23 cellular contexts compared by ENCODE assay signal in the genomic region with DNA sequence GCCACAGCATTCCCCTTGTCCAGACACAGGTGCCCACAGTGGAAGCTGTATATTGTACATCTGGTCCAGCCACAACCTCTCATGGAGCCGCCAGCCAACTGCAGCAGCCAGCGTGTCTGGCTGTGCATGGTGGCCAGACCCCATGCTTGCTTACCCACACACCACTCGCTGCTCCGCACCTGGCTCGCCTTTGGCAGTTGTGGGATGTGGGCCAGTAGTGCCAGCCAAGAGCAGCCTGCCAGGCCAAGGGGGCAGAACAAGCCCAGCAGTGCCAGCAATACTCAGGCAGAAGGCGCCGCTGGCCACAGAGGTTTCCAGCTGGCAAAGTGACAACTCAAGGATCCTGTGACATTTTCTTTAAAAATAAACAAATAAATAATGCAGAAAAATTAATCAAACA. TPM values are rescaled to one million over a fixed set of nuclear protein-coding genes. Genes with fewer than 3 reads are reported as not detected.
DNase-seq lines count a peak whose midpoint lies in the region; ATAC-seq and TF ChIP-seq lines count a peak whose summit lies in the region.
"Had no signal": no experiment of that assay in that cellular context is flagged by ENCODE, and none has a peak within 500 bp of the region (broad histone marks: within the 10 kb centered on the region; RNA-seq: fewer than 3 reads in every experiment).

No MANE protein-coding gene starts in this region.

- intact Hi-C loops in CD8-positive, alpha-beta T cell (cut with DNase I, micrococcal nuclease) = no loop called here

- H3K4me1 Mint-ChIP-seq in CD8-positive, alpha-beta T cell (ENCODE audit: low read depth) = peaks cover 5% of the 10 kb centered on the region
- H3K4me1 Mint-ChIP-seq: H9 had no signal

- TF ChIP-seq CTCF in CD8-positive, alpha-beta T cell (IDR thresholded peaks at IDR 0.05) = no peak
- no peak for TF ChIP-seq CTCF in GM10248 (IDR thresholded peaks at IDR 0.05; ENCODE audit: control extremely low read depth, extremely low read depth, low read depth, missing control alignments)

- ATAC-seq in CD8-positive, alpha-beta T cell = no peak
- ATAC-seq: effector memory CD8-positive, alpha-beta T cell had no signal

- peaks cover 5% of the 10 kb centered on the region for H3K4me1 ChIP-seq in CD8-positive, alpha-beta T cell (ENCODE audit: insufficient read depth, low read length)
- H3K4me1 ChIP-seq: Caco-2, Peyer's patch had no signal

- POLR2A ChIA-PET in CD8-positive, alpha-beta T cell (lab: Charles Lee) = interaction anchor here (2.5 kb wide), 1 partner anchor 11 kb away, joined by 7 read pairs; a partner anchor contains a TSS
- POLR2A ChIA-PET in GM10248 (lab: Yijun Ruan, JAX) = interaction anchor here (1.1 kb wide), 1 partner anchor 11 kb away, joined by 3 read pairs; no protein-coding TSS in a partner anchor

- no peak overlapping the region for H3K4me3 ChIP-seq in CD8-positive, alpha-beta T cell (ENCODE audit: low read depth, low read length)
- H3K4me3 ChIP-seq: breast epithelium, Peyer's patch had no signal

- no peak overlapping the region for H3K4me3 Mint-ChIP-seq in CD8-positive, alpha-beta T cell
- H3K4me3 Mint-ChIP-seq: activated naive CD4-positive, alpha-beta T cell treated with anti-CD3 and anti-CD28 coated beads, Interleukin-2, amount 50 U/mL, for 24 hours; activated T-cell treated with anti-CD3 and anti-CD28 coated beads, Interleukin-2, amount 50 U/mL, for 24 hours; effector memory CD8-positive, alpha-beta T cell; H9; naive B cell; stimulated activated naive CD8-positive, alpha-beta T cell treated with anti-CD3 and anti-CD28 coated beads, Interleukin-15, Interleukin-2, amounts not matched to agents 100 ng/mL and 50 ng/mL, for 24 hours had no signal

- H3K9me3 ChIP-seq in CD8-positive, alpha-beta T cell (ENCODE audit: low read length) = no peaks in the 10 kb centered on the region
- H3K9me3 ChIP-seq: breast epithelium, Caco-2, Peyer's patch had no signal

- no peaks in the 10 kb centered on the region for H3K36me3 ChIP-seq in CD8-positive, alpha-beta T cell (ENCODE audit: insufficient read depth, low read length)
- H3K36me3 ChIP-seq: breast epithelium, Peyer's patch had no signal

- H3K9me3 Mint-ChIP-seq in CD8-positive, alpha-beta T cell = no peaks in the 10 kb centered on the region
- H3K9me3 Mint-ChIP-seq: activated naive CD4-positive, alpha-beta T cell treated with anti-CD3 and anti-CD28 coated beads, Interleukin-2, amount 50 U/mL, for 24 hours; activated T-cell treated with anti-CD3 and anti-CD28 coated beads, Interleukin-2, amount 50 U/mL, for 24 hours; effector memory CD8-positive, alpha-beta T cell; H9; naive B cell; stimulated activated naive CD8-positive, alpha-beta T cell treated with anti-CD3 and anti-CD28 coated beads, Interleukin-15, Interleukin-2, amounts not matched to agents 100 ng/mL and 50 ng/mL, for 24 hours had no signal

- peak in 10 of 14 donors; percentile 6 to 65 (median 31) for DNase-seq in C1 segment of cervical spinal cord (lab: John Stamatoyannopoulos, UW)
- DNase-seq in NCI-H1105 treated with DMSO at 0.1 percent for 48 hours (lab: John Stamatoyannopoulos, UW) = peak; percentile 79
- peak; percentile 36 for DNase-seq in cerebellar cortex (ENCODE audit: low spot score)
- peak; percentile 89 for DNase-seq in myocyte (ENCODE audit: low read depth)
- no peak for DNase-seq in HT-29 (ENCODE audit: low spot score)
- DNase-seq in NCI-H2171 treated with DMSO at 0.1 percent for 48 hours (lab: John Stamatoyannopoulos, UW) = no peak
- DNase-seq in CD8-positive, alpha-beta T cell = no peak
- no peak for DNase-seq in GM10248 (ENCODE audit: extremely low spot score)
- DNase-seq: activated CD4-positive, alpha-beta T cell treated with anti-CD3 and anti-CD28 coated beads, Interleukin-2, amount 50 U/mL, for 48 hours; activated T-cell treated with anti-CD3 and anti-CD28 coated beads, Interleukin-2, amount 50 U/mL, for 24 hours; Caco-2; effector memory CD8-positive, alpha-beta T cell; H9; Karpas-422; naive B cell; NCI-H1436 treated with DMSO at 0.1 percent for 48 hours; NCI-H526; Peyer's patch; stimulated activated CD4-positive, alpha-beta T cell treated with anti-CD3 and anti-CD28 coated beads, Interleukin-15, amount 100 ng/mL, for 24 hours; SW 1271 had no signal

- no peaks in the 10 kb centered on the region for H3K36me3 Mint-ChIP-seq in CD8-positive, alpha-beta T cell
- H3K36me3 Mint-ChIP-seq: activated naive CD4-positive, alpha-beta T cell treated with anti-CD3 and anti-CD28 coated beads, Interleukin-2, amount 50 U/mL, for 24 hours; naive B cell had no signal

- H3K27ac Mint-ChIP-seq in CD8-positive, alpha-beta T cell = no peak overlapping the region
- H3K27ac Mint-ChIP-seq: activated naive CD4-positive, alpha-beta T cell treated with anti-CD3 and anti-CD28 coated beads, Interleukin-2, amount 50 U/mL, for 24 hours; activated T-cell treated with anti-CD3 and anti-CD28 coated beads, Interleukin-2, amount 50 U/mL, for 24 hours; effector memory CD8-positive, alpha-beta T cell; H9; naive B cell; stimulated activated naive CD8-positive, alpha-beta T cell treated with anti-CD3 and anti-CD28 coated beads, Interleukin-15, Interleukin-2, amounts not matched to agents 100 ng/mL and 50 ng/mL, for 24 hours had no signal

- H3K27me3 Mint-ChIP-seq in CD8-positive, alpha-beta T cell (ENCODE audit: low read depth) = no peaks in the 10 kb centered on the region
- H3K27me3 Mint-ChIP-seq: activated naive CD4-positive, alpha-beta T cell treated with anti-CD3 and anti-CD28 coated beads, Interleukin-2, amount 50 U/mL, for 24 hours; activated T-cell treated with anti-CD3 and anti-CD28 coated beads, Interleukin-2, amount 50 U/mL, for 24 hours; naive B cell; stimulated activated naive CD8-positive, alpha-beta T cell treated with anti-CD3 and anti-CD28 coated beads, Interleukin-15, Interleukin-2, amounts not matched to agents 100 ng/mL and 50 ng/mL, for 24 hours had no signal

- CTCF ChIA-PET in CD8-positive, alpha-beta T cell (lab: Charles Lee) = interaction anchor here (1.3 to 2.1 kb wide), 2 partner anchors 78 to 304 kb away, joined by 3 to 5 read pairs; no protein-coding TSS in a partner anchor
- CTCF ChIA-PET in GM10248 (lab: Yijun Ruan, JAX) = interaction anchor here (1.1 to 2.2 kb wide), 5 partner anchors 9 to 48 kb away, joined by 3 to 6 read pairs (median 3); a partner anchor contains a TSS

- no peak overlapping the region for H3K27ac ChIP-seq in CD8-positive, alpha-beta T cell (ENCODE audit: low read depth, low read length)
- H3K27ac ChIP-seq: breast epithelium, Peyer's patch had no signal

- no peaks in the 10 kb centered on the region for H3K27me3 ChIP-seq in CD8-positive, alpha-beta T cell (ENCODE audit: insufficient read depth, low read length)
- H3K27me3 ChIP-seq: breast epithelium, Peyer's patch had no signal

RNA-seq across cellular contexts. Expression of a gene that starts 11.7 kb away (rescaled TPM):
- 17.4 and 22.6 TPM in 2 replicates for total RNA-seq in myocyte
- 18.7 TPM for polyA plus RNA-seq in myocyte (2012)
- total RNA-seq in HT-29 (2014; rRNA removed; shearing (Covaris generic)) = 73.9 and 74.5 TPM in 2 replicates
- 100 to 1,000 TPM; 122 to 124 TPM for total RNA-seq in CD8-positive, alpha-beta T cell

Comparison
In these comparisons a context has a peak if more than half of its experiments do, and no peak if none do; other contexts are left out.
1. DNase-seq: peak in C1 segment of cervical spinal cord (10 of 14), NCI-H1105 treated with DMSO at 0.1 percent for 48 hours (single experiment), cerebellar cortex (single experiment) and myocyte (single experiment); none in HT-29 (single experiment), NCI-H2171 treated with DMSO at 0.1 percent for 48 hours (single experiment), CD8-positive, alpha-beta T cell (0 of 7) and GM10248 (single experiment).